In genomic region chr14:36747411-36748184, GRCh38 we compare ENCODE assay signal across 9 cellular contexts.
DNase-seq lines count a peak whose midpoint lies in the region; ATAC-seq and TF ChIP-seq lines count a peak whose summit lies in the region.
"Had no signal": no experiment of that assay in that cellular context is flagged by ENCODE, and none has a peak within 500 bp of the region (broad histone marks: within the 10 kb centered on the region; RNA-seq: fewer than 3 reads in every experiment).

No MANE protein-coding gene starts in this region.

- H3K4me3 ChIP-seq in epithelial cell of proximal tubule (ENCODE audit: low read depth, low read length) (no peak overlapping the region), testis (no peak overlapping the region)

- no peak for ATAC-seq in GM21737 (IDR thresholded peaks at IDR 0.05; ENCODE audit: unreplicated experiment)
- ATAC-seq: Right ventricle myocardium inferior had no signal

- 51% methylated on average over 8 of the region's 8 CpGs for WGBS in testis, 2 donors

- H3K36me3 ChIP-seq in testis (ENCODE audit: low read depth, missing control alignments) = no peaks in the 10 kb centered on the region

- TF ChIP-seq CTCF in epithelial cell of proximal tubule (conservative IDR thresholded peaks at IDR 0.05; ENCODE audit: low read depth, low read length) (peak; percentile 67), testis (IDR thresholded peaks at IDR 0.05) (peak; percentile 11 to 46 (median 27))

- H3K27me3 ChIP-seq in testis = no peaks in the 10 kb centered on the region

- TF ChIP-seq POLR2A in testis (IDR thresholded peaks at IDR 0.05) = no peak

- DNase-seq in SIG-M5 treated with dmso at 0.1 percent for 504 hours (lab: John Stamatoyannopoulos, UW; ENCODE audit: unreplicated experiment) = peak; percentile 8
- no peak for DNase-seq in SIG-M5 (lab: John Stamatoyannopoulos, UW)
- DNase-seq in NCI-H1105 (lab: John Stamatoyannopoulos, UW) = peak; percentile 24
- no peak for DNase-seq in epithelial cell of proximal tubule (ENCODE audit: low read depth)
- no peak for DNase-seq in testis
- DNase-seq in NCI-H226 = no peak
- no peak for DNase-seq in posterior cingulate gyrus

- H3K9me3 ChIP-seq in testis = no peaks in the 10 kb centered on the region

- intact Hi-C loops in testis (cut with DNase I; ENCODE audit: low total_unique reads) (no loop called here), posterior cingulate gyrus (cut with DNase I) (no loop called here)

- H3K4me1 ChIP-seq in testis = no peaks in the 10 kb centered on the region

- no peak overlapping the region for H3K27ac ChIP-seq in testis

Comparison
In these comparisons a context has a peak if more than half of its experiments do, and no peak if none do; other contexts are left out.
1. DNase-seq: peak in SIG-M5 treated with dmso at 0.1 percent for 504 hours (single experiment) and NCI-H1105 (single experiment); none in SIG-M5 (single experiment), epithelial cell of proximal tubule (single experiment), testis (single experiment), NCI-H226 (single experiment) and posterior cingulate gyrus (0 of 10).